9 cellular contexts compared by ENCODE assay signal in the genomic region with DNA sequence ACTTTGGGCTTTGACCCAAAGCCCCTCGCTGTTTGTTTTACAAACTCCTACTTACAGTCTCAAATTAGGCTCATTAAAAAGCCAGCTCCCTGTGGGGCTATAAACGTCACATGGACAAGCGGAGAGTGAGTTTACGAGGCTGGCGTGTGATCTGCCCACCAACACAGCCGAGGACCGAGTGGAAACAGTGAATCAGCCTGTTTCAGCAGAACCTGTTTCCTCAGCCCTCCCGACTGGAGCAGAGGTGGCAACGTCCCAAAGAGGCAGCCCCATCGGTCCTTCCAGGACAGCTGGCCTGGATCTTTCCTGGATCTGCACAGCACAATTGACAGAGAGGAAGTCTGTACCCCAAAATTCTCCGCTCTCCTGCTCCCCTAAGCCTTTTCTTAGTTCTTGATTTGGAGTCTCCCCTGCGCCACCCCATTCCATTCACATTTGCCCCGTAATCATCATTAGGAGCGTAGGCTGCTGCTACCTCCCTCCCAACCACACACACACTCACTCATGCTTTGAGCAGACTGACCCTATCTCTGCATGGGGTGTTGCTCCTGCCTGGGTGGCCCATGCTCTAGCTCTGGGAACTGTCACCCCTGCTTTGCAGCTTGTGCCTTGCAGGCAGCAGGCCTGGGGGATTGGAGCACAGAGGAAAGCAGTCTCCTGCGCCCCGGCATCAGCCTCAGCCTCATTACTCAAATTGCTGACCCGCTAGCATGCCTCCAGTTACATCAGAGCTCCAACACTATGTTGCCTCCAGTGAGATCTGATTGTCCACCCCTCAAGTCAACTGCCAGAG.
DNase-seq lines count a peak whose midpoint lies in the region; ATAC-seq, FAIRE-seq and TF ChIP-seq lines count a peak whose summit lies in the region.
"Had no signal": no experiment of that assay in that cellular context is flagged by ENCODE, and none has a peak within 500 bp of the region (broad histone marks: within the 10 kb centered on the region; RNA-seq: fewer than 3 reads in every experiment).

No MANE protein-coding gene starts in this region.

- H3K9me3 ChIP-seq in right atrium auricular region = no peaks in the 10 kb centered on the region
- H3K9me3 ChIP-seq: Peyer's patch had no signal

- no peak overlapping the region for H3K4me3 ChIP-seq in right atrium auricular region
- H3K4me3 ChIP-seq: Peyer's patch had no signal

- no peak for TF ChIP-seq POLR2A in GM12892 (IDR thresholded peaks at IDR 0.05; ENCODE audit: low read depth, low read length)

- H3K27me3 Mint-ChIP-seq in activated T-helper 1 cell treated with anti-CD3 and anti-CD28 coated beads, Interleukin-12 subunit alpha, Interleukin-12 subunit beta, Interleukin-2, Interleukin-4 antibody, amounts not matched to agents 30 ng/mL and 10 ng/mL and 1 ng/mL, durations not matched to agents 14 hours and 24 hours and 36 hours (ENCODE audit: insufficient read depth) = peaks cover 7% of the 10 kb centered on the region
- H3K27me3 Mint-ChIP-seq in stimulated activated memory B cell treated with anti-CD40 and anti-IgM and Interleukin-4, amounts not matched to agents 10 μg/mL and 1 μg/mL and 100 μg/mL, for 72 hours = no peaks in the 10 kb centered on the region
- peaks cover 6% of the 10 kb centered on the region for H3K27me3 Mint-ChIP-seq in activated CD4-positive, alpha-beta T cell treated with anti-CD3 and anti-CD28 coated beads, Interleukin-2, amount 10 ng/mL, durations not matched to agents 7 days and 5 days

- peaks cover 0 to 33% of the 10 kb centered on the region in 2 donors for H3K4me1 ChIP-seq in right atrium auricular region

- CTCF ChIA-PET in activated CD4-positive, alpha-beta T cell treated with anti-CD3 and anti-CD28 coated beads, Interleukin-2, amount 10 ng/mL, durations not matched to agents 7 days and 5 days (lab: Charles Lee) = interaction anchor here (0.7 to 2.1 kb wide), 6 partner anchors 9 to 73 kb away, joined by 3 to 5 read pairs (median 3); no protein-coding TSS in a partner anchor

- POLR2A ChIA-PET in activated CD4-positive, alpha-beta T cell treated with anti-CD3 and anti-CD28 coated beads, Interleukin-2, amount 10 ng/mL, durations not matched to agents 7 days and 5 days (lab: Charles Lee) = no interaction called here

- ATAC-seq in stimulated activated memory B cell treated with anti-CD40 and anti-IgM and Interleukin-4, amounts not matched to agents 10 μg/mL and 1 μg/mL and 100 μg/mL, for 72 hours = peak; percentile 63

- H3K27ac Mint-ChIP-seq in activated T-helper 1 cell treated with anti-CD3 and anti-CD28 coated beads, Interleukin-12 subunit alpha, Interleukin-12 subunit beta, Interleukin-2, Interleukin-4 antibody, amounts not matched to agents 30 ng/mL and 10 ng/mL and 1 ng/mL, durations not matched to agents 14 hours and 24 hours and 36 hours = peak overlapping the region; percentile 15
- H3K27ac Mint-ChIP-seq in stimulated activated memory B cell treated with anti-CD40 and anti-IgM and Interleukin-4, amounts not matched to agents 10 μg/mL and 1 μg/mL and 100 μg/mL, for 72 hours = peak overlapping the region; percentile 5
- no peak overlapping the region for H3K27ac Mint-ChIP-seq in activated CD4-positive, alpha-beta T cell treated with anti-CD3 and anti-CD28 coated beads, Interleukin-2, amount 10 ng/mL, durations not matched to agents 7 days and 5 days

- intact Hi-C loops in activated T-helper 1 cell treated with anti-CD3 and anti-CD28 coated beads, Interleukin-12 subunit alpha, Interleukin-12 subunit beta, Interleukin-2, Interleukin-4 antibody, amounts not matched to agents 30 ng/mL and 10 ng/mL and 1 ng/mL, durations not matched to agents 14 hours and 24 hours and 36 hours (cut with micrococcal nuclease) = no loop called here

- no peaks in the 10 kb centered on the region for H3K9me3 Mint-ChIP-seq in activated T-helper 1 cell treated with anti-CD3 and anti-CD28 coated beads, Interleukin-12 subunit alpha, Interleukin-12 subunit beta, Interleukin-2, Interleukin-4 antibody, amounts not matched to agents 30 ng/mL and 10 ng/mL and 1 ng/mL, durations not matched to agents 14 hours and 24 hours and 36 hours
- no peaks in the 10 kb centered on the region for H3K9me3 Mint-ChIP-seq in stimulated activated memory B cell treated with anti-CD40 and anti-IgM and Interleukin-4, amounts not matched to agents 10 μg/mL and 1 μg/mL and 100 μg/mL, for 72 hours
- H3K9me3 Mint-ChIP-seq in activated CD4-positive, alpha-beta T cell treated with anti-CD3 and anti-CD28 coated beads, Interleukin-2, amount 10 ng/mL, durations not matched to agents 7 days and 5 days = no peaks in the 10 kb centered on the region

- DNase-seq in GM12892 (ENCODE audit: insufficient read length) (no peak), right atrium auricular region (ENCODE audit: low spot score) (peak; percentile 91), superior temporal gyrus (ENCODE audit: extremely low spot score) (no peak), COLO668 (lab: John Stamatoyannopoulos, UW; ENCODE audit: unreplicated experiment) (no peak), NOMO-1 treated with DMSO at 0.1 percent for 48 hours (lab: John Stamatoyannopoulos, UW; ENCODE audit: unreplicated experiment) (no peak)
- DNase-seq in activated T-helper 1 cell treated with anti-CD3 and anti-CD28 coated beads, Interleukin-12 subunit alpha, Interleukin-12 subunit beta, Interleukin-2, Interleukin-4 antibody, amounts not matched to agents 30 ng/mL and 10 ng/mL and 1 ng/mL, durations not matched to agents 14 hours and 24 hours and 36 hours (ENCODE audit: low spot score) = no peak
- DNase-seq in activated CD4-positive, alpha-beta T cell treated with anti-CD3 and anti-CD28 coated beads, Interleukin-2, amount 10 ng/mL, durations not matched to agents 7 days and 5 days = no peak

- peak overlapping the region; percentile 26 to 58 for H3K27ac ChIP-seq in right atrium auricular region

- H3K36me3 ChIP-seq in right atrium auricular region = no peaks in the 10 kb centered on the region
- H3K36me3 ChIP-seq: Peyer's patch had no signal

- TF ChIP-seq CTCF in right atrium auricular region (IDR thresholded peaks at IDR 0.05) = no peak

- H3K36me3 Mint-ChIP-seq in activated T-helper 1 cell treated with anti-CD3 and anti-CD28 coated beads, Interleukin-12 subunit alpha, Interleukin-12 subunit beta, Interleukin-2, Interleukin-4 antibody, amounts not matched to agents 30 ng/mL and 10 ng/mL and 1 ng/mL, durations not matched to agents 14 hours and 24 hours and 36 hours (ENCODE audit: low read depth) = peaks cover 2% of the 10 kb centered on the region
- no peaks in the 10 kb centered on the region for H3K36me3 Mint-ChIP-seq in stimulated activated memory B cell treated with anti-CD40 and anti-IgM and Interleukin-4, amounts not matched to agents 10 μg/mL and 1 μg/mL and 100 μg/mL, for 72 hours
- H3K36me3 Mint-ChIP-seq in activated CD4-positive, alpha-beta T cell treated with anti-CD3 and anti-CD28 coated beads, Interleukin-2, amount 10 ng/mL, durations not matched to agents 7 days and 5 days (ENCODE audit: low read depth) = no peaks in the 10 kb centered on the region

- no peaks in the 10 kb centered on the region for H3K27me3 ChIP-seq in right atrium auricular region
- H3K27me3 ChIP-seq: Peyer's patch had no signal

- H3K4me3 Mint-ChIP-seq in activated T-helper 1 cell treated with anti-CD3 and anti-CD28 coated beads, Interleukin-12 subunit alpha, Interleukin-12 subunit beta, Interleukin-2, Interleukin-4 antibody, amounts not matched to agents 30 ng/mL and 10 ng/mL and 1 ng/mL, durations not matched to agents 14 hours and 24 hours and 36 hours = no peak overlapping the region
- H3K4me3 Mint-ChIP-seq in stimulated activated memory B cell treated with anti-CD40 and anti-IgM and Interleukin-4, amounts not matched to agents 10 μg/mL and 1 μg/mL and 100 μg/mL, for 72 hours = no peak overlapping the region
- no peak overlapping the region for H3K4me3 Mint-ChIP-seq in activated CD4-positive, alpha-beta T cell treated with anti-CD3 and anti-CD28 coated beads, Interleukin-2, amount 10 ng/mL, durations not matched to agents 7 days and 5 days

- H3K4me1 Mint-ChIP-seq in activated T-helper 1 cell treated with anti-CD3 and anti-CD28 coated beads, Interleukin-12 subunit alpha, Interleukin-12 subunit beta, Interleukin-2, Interleukin-4 antibody, amounts not matched to agents 30 ng/mL and 10 ng/mL and 1 ng/mL, durations not matched to agents 14 hours and 24 hours and 36 hours (ENCODE audit: low read depth) = peaks cover 9% of the 10 kb centered on the region
- H3K4me1 Mint-ChIP-seq in stimulated activated memory B cell treated with anti-CD40 and anti-IgM and Interleukin-4, amounts not matched to agents 10 μg/mL and 1 μg/mL and 100 μg/mL, for 72 hours = peaks cover 8% of the 10 kb centered on the region
- H3K4me1 Mint-ChIP-seq in activated CD4-positive, alpha-beta T cell treated with anti-CD3 and anti-CD28 coated beads, Interleukin-2, amount 10 ng/mL, durations not matched to agents 7 days and 5 days = no peaks in the 10 kb centered on the region

- FAIRE-seq in GM12892 (lab: Jason Lieb, UNC) = peak; percentile 5
